ENCODE assay signal across 1 cellular context in genomic region chr20:37284691-37285124, GRCh38.
TF ChIP-seq lines count a peak whose summit lies in the region.

No MANE protein-coding gene starts in this region.

TF ChIP-seq in HepG2, 621 proteins besides CTCF, POLR2A, EP300 and RAD21 (continues in another document):
- TF ChIP-seq FOXM1 (CRISPR knock-in tag; IDR thresholded peaks at IDR 0.05) (no peak), IRF1 (CRISPR knock-in tag; IDR thresholded peaks at IDR 0.05; ENCODE audit: low read depth) (no peak), ZBTB38 (CRISPR knock-in tag; IDR thresholded peaks at IDR 0.05) (peak; percentile 46; the same call in 1 of the 2 replicates), ZNF629 (CRISPR knock-in tag; conservative IDR thresholded peaks at IDR 0.05) (0 out of 2 replicates have a peak, but pooled peaks have one; percentile 26), NFYB (CRISPR knock-in tag; IDR thresholded peaks at IDR 0.05) (no peak), THRA (CRISPR knock-in tag; IDR thresholded peaks at IDR 0.05; ENCODE audit: borderline replicate concordance) (peak; percentile 54; the same call in 1 of the 2 replicates), SATB2 (CRISPR knock-in tag; IDR thresholded peaks at IDR 0.05) (peak; percentile 69; the same call in 1 of the 2 replicates), SOX13 (IDR thresholded peaks at IDR 0.05) (no peak), SOX13 (CRISPR knock-in tag; conservative IDR thresholded peaks at IDR 0.05 in 1 of 2, IDR thresholded peaks at IDR 0.05 in 1 of 2) (no peak), ZSCAN20 (CRISPR knock-in tag; IDR thresholded peaks at IDR 0.05; ENCODE audit: borderline replicate concordance) (0 out of 2 replicates have a peak, but pooled peaks have one; percentile 34), FOXO1 (CRISPR knock-in tag; IDR thresholded peaks at IDR 0.05) (0 out of 2 replicates have a peak, but pooled peaks have one; percentile 5), ZFP41 (CRISPR knock-in tag; IDR thresholded peaks at IDR 0.05; ENCODE audit: borderline replicate concordance) (no peak), ZNF451 (CRISPR knock-in tag; IDR thresholded peaks at IDR 0.05) (0 out of 2 replicates have a peak, but pooled peaks have one; percentile 9), KDM5A (IDR thresholded peaks at IDR 0.05; ENCODE audit: borderline replicate concordance, low read length) (no peak), CREM (IDR thresholded peaks at IDR 0.05) (0 out of 2 replicates have a peak, but pooled peaks have one; percentile 2), CREM (CRISPR knock-in tag; IDR thresholded peaks at IDR 0.05) (no peak), ZSCAN21 (CRISPR knock-in tag; IDR thresholded peaks at IDR 0.05; ENCODE audit: borderline replicate concordance) (no peak), CAMTA2 (CRISPR knock-in tag; IDR thresholded peaks at IDR 0.05; ENCODE audit: borderline replicate concordance) (no peak), MAF1 (CRISPR knock-in tag; IDR thresholded peaks at IDR 0.05; ENCODE audit: borderline replicate concordance) (peak; percentile 19; the same call in 1 of the 2 replicates), SP1 (IDR thresholded peaks at IDR 0.05) (no peak), SP1 (CRISPR knock-in tag; IDR thresholded peaks at IDR 0.05) (no peak), THAP9 (CRISPR knock-in tag; IDR thresholded peaks at IDR 0.05; ENCODE audit: borderline replicate concordance) (no peak), JUNB (CRISPR knock-in tag; IDR thresholded peaks at IDR 0.05; ENCODE audit: borderline replicate concordance) (no peak), CREB3 (CRISPR knock-in tag; IDR thresholded peaks at IDR 0.05) (0 out of 2 replicates have a peak, but pooled peaks have one; percentile 47), ONECUT2 (CRISPR knock-in tag; IDR thresholded peaks at IDR 0.05) (0 out of 2 replicates have a peak, but pooled peaks have one; percentile 21), CERS6 (CRISPR knock-in tag; IDR thresholded peaks at IDR 0.05) (peak; percentile 68; the same call in 1 of the 2 replicates), AKNA (CRISPR knock-in tag; IDR thresholded peaks at IDR 0.05; ENCODE audit: borderline replicate concordance) (0 out of 2 replicates have a peak, but pooled peaks have one; percentile 5), ZNF597 (CRISPR knock-in tag; IDR thresholded peaks at IDR 0.05) (no peak), KMT2B (CRISPR knock-in tag; IDR thresholded peaks at IDR 0.05) (no peak), NONO (IDR thresholded peaks at IDR 0.05) (no peak), NONO (CRISPR knock-in tag; conservative IDR thresholded peaks at IDR 0.05) (no peak), ZFP90 (CRISPR knock-in tag; IDR thresholded peaks at IDR 0.05; ENCODE audit: borderline replicate concordance) (0 out of 2 replicates have a peak, but pooled peaks have one; percentile 66), ZNF572 (CRISPR knock-in tag; IDR thresholded peaks at IDR 0.05) (peak; percentile 95), NFE2L2 (IDR thresholded peaks at IDR 0.05; ENCODE audit: low read length) (no peak), REPIN1 (CRISPR knock-in tag; IDR thresholded peaks at IDR 0.05; ENCODE audit: borderline replicate concordance, low read depth) (peak; percentile 31; the same call in 1 of the 2 replicates), E2F2 (CRISPR knock-in tag; IDR thresholded peaks at IDR 0.05; ENCODE audit: borderline replicate concordance) (0 out of 2 replicates have a peak, but pooled peaks have one; percentile 60), NFE2L1 (CRISPR knock-in tag; IDR thresholded peaks at IDR 0.05; ENCODE audit: borderline replicate concordance) (0 out of 2 replicates have a peak, but pooled peaks have one; percentile 29), ZHX2 (IDR thresholded peaks at IDR 0.05; ENCODE audit: low read depth) (no peak), ZHX2 (CRISPR knock-in tag; IDR thresholded peaks at IDR 0.05; ENCODE audit: borderline replicate concordance) (0 out of 2 replicates have a peak, but pooled peaks have one; percentile 50), NCOR1 (IDR thresholded peaks at IDR 0.05; ENCODE audit: borderline replicate concordance, low read length) (0 out of 2 replicates have a peak, but pooled peaks have one; percentile 33), ZNF501 (CRISPR knock-in tag; IDR thresholded peaks at IDR 0.05) (peak; percentile 81)
